In the genomic region with DNA sequence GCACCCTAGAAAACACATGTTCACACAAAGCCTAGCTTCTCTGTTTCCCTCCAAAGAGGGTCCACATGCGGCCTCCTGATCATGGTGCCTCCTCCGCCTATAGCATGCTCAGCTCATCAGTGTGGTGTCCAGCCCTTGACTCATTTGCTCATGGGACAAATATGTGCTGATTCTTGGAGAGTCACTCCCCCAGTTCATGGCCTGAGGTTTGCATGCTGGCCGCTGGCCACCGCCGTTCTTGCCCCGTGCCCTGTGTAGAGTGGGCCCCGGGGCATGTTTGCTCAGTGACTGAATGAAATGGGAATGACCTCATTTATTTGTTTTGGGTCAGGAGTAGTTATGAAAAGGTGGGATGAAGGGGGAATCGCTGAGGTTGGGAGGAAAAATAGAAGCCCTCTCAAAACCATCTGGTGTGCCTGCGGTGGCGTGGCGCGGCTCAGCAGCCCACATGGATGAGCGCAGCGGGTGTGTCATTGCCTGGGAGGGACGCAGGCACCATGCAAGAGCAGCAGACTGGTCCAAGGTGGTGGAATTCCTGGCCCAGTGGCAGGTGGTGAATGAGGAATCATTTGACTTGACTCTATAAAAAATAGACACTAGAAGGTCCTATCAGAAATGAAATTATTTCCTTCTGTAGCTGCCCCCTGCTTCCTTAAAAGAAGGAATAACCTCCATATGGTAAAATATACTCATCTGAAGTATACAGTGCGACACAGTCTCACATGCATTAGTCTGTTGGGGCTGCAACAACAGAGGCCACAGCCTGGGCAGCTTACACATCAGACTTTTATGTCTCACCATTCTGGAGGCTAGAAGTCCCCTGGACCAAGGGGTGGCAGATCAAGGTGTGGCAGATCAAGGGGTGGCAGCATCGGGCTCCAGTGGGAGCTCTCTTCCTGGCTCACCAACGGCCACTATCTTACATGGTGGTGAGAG, we compare ENCODE assay signal across 1 cellular context.
TF ChIP-seq lines count a peak whose summit lies in the region.

No MANE protein-coding gene starts in this region.

TF ChIP-seq in HEK293, 187 proteins besides CTCF, POLR2A, EP300 and RAD21 (continued from another document and continues in another):
- TF ChIP-seq ZNF248 (tag by site-specific recombination; IDR thresholded peaks at IDR 0.05) (no peak), ZNF571 (tag by site-specific recombination; IDR thresholded peaks at IDR 0.05) (no peak), ZNF140 (tag by site-specific recombination; IDR thresholded peaks at IDR 0.05) (no peak), GLI2 (tag by site-specific recombination; IDR thresholded peaks at IDR 0.05; ENCODE audit: borderline replicate concordance, low read depth) (no peak), OVOL3 (tag by site-specific recombination; IDR thresholded peaks at IDR 0.05) (no peak), ZNF416 (tag by site-specific recombination; IDR thresholded peaks at IDR 0.05) (no peak), ZNF37A (tag by site-specific recombination; IDR thresholded peaks at IDR 0.05) (no peak), SETDB1 (IDR thresholded peaks at IDR 0.05; ENCODE audit: insufficient read length, low read length) (no peak), SP2 (tag by site-specific recombination; IDR thresholded peaks at IDR 0.05) (no peak), ZNF2 (tag by site-specific recombination; IDR thresholded peaks at IDR 0.05) (no peak), GLIS2 (tag by site-specific recombination; IDR thresholded peaks at IDR 0.05) (no peak), ZNF23 (tag by site-specific recombination; IDR thresholded peaks at IDR 0.05; ENCODE audit: borderline replicate concordance) (no peak), ZNF518A (tag by site-specific recombination; conservative IDR thresholded peaks at IDR 0.05; ENCODE audit: low read depth) (no peak), KLF1 (tag by site-specific recombination; IDR thresholded peaks at IDR 0.05) (peak; percentile 66), PRDM1 (tag by site-specific recombination; IDR thresholded peaks at IDR 0.05) (no peak), ZNF514 (tag by site-specific recombination; IDR thresholded peaks at IDR 0.05) (no peak), SCRT2 (tag by site-specific recombination; IDR thresholded peaks at IDR 0.05) (no peak), RBAK (tag by site-specific recombination; IDR thresholded peaks at IDR 0.05) (no peak), HOXA7 (CRISPR knock-in tag; IDR thresholded peaks at IDR 0.05; ENCODE audit: borderline replicate concordance) (no peak), ZNF596 (tag by site-specific recombination; IDR thresholded peaks at IDR 0.05) (no peak), ZNF747 (tag by site-specific recombination; IDR thresholded peaks at IDR 0.05) (no peak), PRDM4 (tag by site-specific recombination; IDR thresholded peaks at IDR 0.05) (no peak), TCF7L2 (IDR thresholded peaks at IDR 0.05; ENCODE audit: borderline replicate concordance, low read depth, low read length) (no peak), MYNN (tag by site-specific recombination; IDR thresholded peaks at IDR 0.05; ENCODE audit: borderline replicate concordance) (peak; percentile 50; the same call in 1 of the 2 replicates), ZNF350 (tag by site-specific recombination; IDR thresholded peaks at IDR 0.05) (no peak), ZNF16 (tag by site-specific recombination; IDR thresholded peaks at IDR 0.05; ENCODE audit: low read depth) (no peak), ZNF48 (tag by site-specific recombination; IDR thresholded peaks at IDR 0.05) (no peak), ZFP41 (tag by site-specific recombination; IDR thresholded peaks at IDR 0.05; ENCODE audit: borderline replicate concordance) (no peak), ZNF600 (tag by site-specific recombination; IDR thresholded peaks at IDR 0.05) (peak; percentile 83; the same call in 1 of the 2 replicates), REPIN1 (tag by site-specific recombination; IDR thresholded peaks at IDR 0.05; ENCODE audit: low read depth) (no peak), MZF1 (tag by site-specific recombination; IDR thresholded peaks at IDR 0.05; ENCODE audit: borderline replicate concordance) (peak; percentile 15; the same call in 1 of the 2 replicates), ZNF530 (tag by site-specific recombination; IDR thresholded peaks at IDR 0.05; ENCODE audit: low read depth) (no peak), ZNF398 (tag by site-specific recombination; IDR thresholded peaks at IDR 0.05) (peak; percentile 87), SP7 (tag by site-specific recombination; IDR thresholded peaks at IDR 0.05) (peak; percentile 55), ZNF664 (tag by site-specific recombination; IDR thresholded peaks at IDR 0.05) (no peak), ZNF639 (tag by site-specific recombination; IDR thresholded peaks at IDR 0.05) (peak; percentile 77), ZNF394 (tag by site-specific recombination; IDR thresholded peaks at IDR 0.05; ENCODE audit: borderline replicate concordance) (peak; percentile 39; the same call in 1 of the 2 replicates), TSHZ1 (tag by site-specific recombination; IDR thresholded peaks at IDR 0.05; ENCODE audit: borderline replicate concordance) (no peak), SCRT1 (tag by site-specific recombination; IDR thresholded peaks at IDR 0.05; ENCODE audit: borderline replicate concordance) (no peak), ZSCAN16 (tag by site-specific recombination; IDR thresholded peaks at IDR 0.05) (no peak)
- TF ChIP-seq, protein P1, sequence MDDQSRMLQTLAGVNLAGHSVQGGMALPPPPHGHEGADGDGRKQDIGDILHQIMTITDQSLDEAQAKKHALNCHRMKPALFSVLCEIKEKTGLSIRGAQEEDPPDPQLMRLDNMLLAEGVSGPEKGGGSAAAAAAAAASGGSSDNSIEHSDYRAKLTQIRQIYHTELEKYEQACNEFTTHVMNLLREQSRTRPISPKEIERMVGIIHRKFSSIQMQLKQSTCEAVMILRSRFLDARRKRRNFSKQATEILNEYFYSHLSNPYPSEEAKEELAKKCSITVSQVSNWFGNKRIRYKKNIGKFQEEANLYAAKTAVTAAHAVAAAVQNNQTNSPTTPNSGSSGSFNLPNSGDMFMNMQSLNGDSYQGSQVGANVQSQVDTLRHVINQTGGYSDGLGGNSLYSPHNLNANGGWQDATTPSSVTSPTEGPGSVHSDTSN (CRISPR knock-in tag; IDR thresholded peaks at IDR 0.05), result no peak
- TF ChIP-seq, protein P2, sequence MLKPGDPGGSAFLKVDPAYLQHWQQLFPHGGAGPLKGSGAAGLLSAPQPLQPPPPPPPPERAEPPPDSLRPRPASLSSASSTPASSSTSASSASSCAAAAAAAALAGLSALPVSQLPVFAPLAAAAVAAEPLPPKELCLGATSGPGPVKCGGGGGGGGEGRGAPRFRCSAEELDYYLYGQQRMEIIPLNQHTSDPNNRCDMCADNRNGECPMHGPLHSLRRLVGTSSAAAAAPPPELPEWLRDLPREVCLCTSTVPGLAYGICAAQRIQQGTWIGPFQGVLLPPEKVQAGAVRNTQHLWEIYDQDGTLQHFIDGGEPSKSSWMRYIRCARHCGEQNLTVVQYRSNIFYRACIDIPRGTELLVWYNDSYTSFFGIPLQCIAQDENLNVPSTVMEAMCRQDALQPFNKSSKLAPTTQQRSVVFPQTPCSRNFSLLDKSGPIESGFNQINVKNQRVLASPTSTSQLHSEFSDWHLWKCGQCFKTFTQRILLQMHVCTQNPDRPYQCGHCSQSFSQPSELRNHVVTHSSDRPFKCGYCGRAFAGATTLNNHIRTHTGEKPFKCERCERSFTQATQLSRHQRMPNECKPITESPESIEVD (tag by site-specific recombination; IDR thresholded peaks at IDR 0.05), result no peak
